In genomic region chr17:17416007-17416399, GRCh38 we compare ENCODE assay signal across 2 cellular contexts.
TF ChIP-seq lines count a peak whose summit lies in the region.

No MANE protein-coding gene starts in this region.

TF ChIP-seq in HEK293, 187 proteins besides CTCF, POLR2A, EP300 and RAD21 (continued from another document):
- TF ChIP-seq ZNF76 (tag by site-specific recombination; IDR thresholded peaks at IDR 0.05; ENCODE audit: borderline replicate concordance, low read depth) (0 out of 2 replicates have a peak, but pooled peaks have one; percentile 37), SP3 (tag by site-specific recombination; IDR thresholded peaks at IDR 0.05) (peak; percentile 37; the same call in 1 of the 2 replicates), ZNF629 (tag by site-specific recombination; IDR thresholded peaks at IDR 0.05) (no peak), ZNF571 (tag by site-specific recombination; IDR thresholded peaks at IDR 0.05) (no peak), ZNF155 (tag by site-specific recombination; IDR thresholded peaks at IDR 0.05) (no peak), ZNF335 (tag by site-specific recombination; conservative IDR thresholded peaks at IDR 0.05) (peak; percentile 62), MEIS1 (CRISPR knock-in tag; IDR thresholded peaks at IDR 0.05; ENCODE audit: borderline replicate concordance) (no peak), ZBTB10 (tag by site-specific recombination; IDR thresholded peaks at IDR 0.05) (no peak), ZBTB7A (tag by site-specific recombination; IDR thresholded peaks at IDR 0.05; ENCODE audit: low read depth) (no peak), ZBTB48 (tag by site-specific recombination; IDR thresholded peaks at IDR 0.05) (peak; percentile 35; the same call in 1 of the 2 replicates), SCRT2 (tag by site-specific recombination; IDR thresholded peaks at IDR 0.05) (no peak), PRDM10 (tag by site-specific recombination; IDR thresholded peaks at IDR 0.05) (0 out of 2 replicates have a peak, but pooled peaks have one; percentile 48), HOXA7 (CRISPR knock-in tag; IDR thresholded peaks at IDR 0.05; ENCODE audit: borderline replicate concordance) (no peak)

TF ChIP-seq in GM12878, 131 proteins besides CTCF, POLR2A, EP300 and RAD21 (continued from another document and continues in another):
- TF ChIP-seq, protein P1, sequence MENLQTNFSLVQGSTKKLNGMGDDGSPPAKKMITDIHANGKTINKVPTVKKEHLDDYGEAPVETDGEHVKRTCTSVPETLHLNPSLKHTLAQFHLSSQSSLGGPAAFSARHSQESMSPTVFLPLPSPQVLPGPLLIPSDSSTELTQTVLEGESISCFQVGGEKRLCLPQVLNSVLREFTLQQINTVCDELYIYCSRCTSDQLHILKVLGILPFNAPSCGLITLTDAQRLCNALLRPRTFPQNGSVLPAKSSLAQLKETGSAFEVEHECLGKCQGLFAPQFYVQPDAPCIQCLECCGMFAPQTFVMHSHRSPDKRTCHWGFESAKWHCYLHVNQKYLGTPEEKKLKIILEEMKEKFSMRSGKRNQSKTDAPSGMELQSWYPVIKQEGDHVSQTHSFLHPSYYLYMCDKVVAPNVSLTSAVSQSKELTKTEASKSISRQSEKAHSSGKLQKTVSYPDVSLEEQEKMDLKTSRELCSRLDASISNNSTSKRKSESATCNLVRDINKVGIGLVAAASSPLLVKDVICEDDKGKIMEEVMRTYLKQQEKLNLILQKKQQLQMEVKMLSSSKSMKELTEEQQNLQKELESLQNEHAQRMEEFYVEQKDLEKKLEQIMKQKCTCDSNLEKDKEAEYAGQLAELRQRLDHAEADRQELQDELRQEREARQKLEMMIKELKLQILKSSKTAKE (IDR thresholded peaks at IDR 0.05; ENCODE audit: low read depth, poor library complexity, severe bottlenecking): no peak
- TF ChIP-seq, protein P2, sequence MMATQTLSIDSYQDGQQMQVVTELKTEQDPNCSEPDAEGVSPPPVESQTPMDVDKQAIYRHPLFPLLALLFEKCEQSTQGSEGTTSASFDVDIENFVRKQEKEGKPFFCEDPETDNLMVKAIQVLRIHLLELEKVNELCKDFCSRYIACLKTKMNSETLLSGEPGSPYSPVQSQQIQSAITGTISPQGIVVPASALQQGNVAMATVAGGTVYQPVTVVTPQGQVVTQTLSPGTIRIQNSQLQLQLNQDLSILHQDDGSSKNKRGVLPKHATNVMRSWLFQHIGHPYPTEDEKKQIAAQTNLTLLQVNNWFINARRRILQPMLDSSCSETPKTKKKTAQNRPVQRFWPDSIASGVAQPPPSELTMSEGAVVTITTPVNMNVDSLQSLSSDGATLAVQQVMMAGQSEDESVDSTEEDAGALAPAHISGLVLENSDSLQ (IDR thresholded peaks at IDR 0.05): no peak
- no peak for TF ChIP-seq SP1 (IDR thresholded peaks at IDR 0.05; ENCODE audit: low read depth, low read length)
- TF ChIP-seq RAD51 (IDR thresholded peaks at IDR 0.05): peak; percentile 70; the same call in 1 of the 2 replicates
- no peak; the same call in 1 of the 2 replicates for TF ChIP-seq USF2 (IDR thresholded peaks at IDR 0.05; ENCODE audit: borderline replicate concordance, low read depth, low read length)
- TF ChIP-seq, protein P3, sequence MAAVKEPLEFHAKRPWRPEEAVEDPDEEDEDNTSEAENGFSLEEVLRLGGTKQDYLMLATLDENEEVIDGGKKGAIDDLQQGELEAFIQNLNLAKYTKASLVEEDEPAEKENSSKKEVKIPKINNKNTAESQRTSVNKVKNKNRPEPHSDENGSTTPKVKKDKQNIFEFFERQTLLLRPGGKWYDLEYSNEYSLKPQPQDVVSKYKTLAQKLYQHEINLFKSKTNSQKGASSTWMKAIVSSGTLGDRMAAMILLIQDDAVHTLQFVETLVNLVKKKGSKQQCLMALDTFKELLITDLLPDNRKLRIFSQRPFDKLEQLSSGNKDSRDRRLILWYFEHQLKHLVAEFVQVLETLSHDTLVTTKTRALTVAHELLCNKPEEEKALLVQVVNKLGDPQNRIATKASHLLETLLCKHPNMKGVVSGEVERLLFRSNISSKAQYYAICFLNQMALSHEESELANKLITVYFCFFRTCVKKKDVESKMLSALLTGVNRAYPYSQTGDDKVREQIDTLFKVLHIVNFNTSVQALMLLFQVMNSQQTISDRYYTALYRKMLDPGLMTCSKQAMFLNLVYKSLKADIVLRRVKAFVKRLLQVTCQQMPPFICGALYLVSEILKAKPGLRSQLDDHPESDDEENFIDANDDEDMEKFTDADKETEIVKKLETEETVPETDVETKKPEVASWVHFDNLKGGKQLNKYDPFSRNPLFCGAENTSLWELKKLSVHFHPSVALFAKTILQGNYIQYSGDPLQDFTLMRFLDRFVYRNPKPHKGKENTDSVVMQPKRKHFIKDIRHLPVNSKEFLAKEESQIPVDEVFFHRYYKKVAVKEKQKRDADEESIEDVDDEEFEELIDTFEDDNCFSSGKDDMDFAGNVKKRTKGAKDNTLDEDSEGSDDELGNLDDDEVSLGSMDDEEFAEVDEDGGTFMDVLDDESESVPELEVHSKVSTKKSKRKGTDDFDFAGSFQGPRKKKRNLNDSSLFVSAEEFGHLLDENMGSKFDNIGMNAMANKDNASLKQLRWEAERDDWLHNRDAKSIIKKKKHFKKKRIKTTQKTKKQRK (IDR thresholded peaks at IDR 0.05; ENCODE audit: low read depth, low read length): no peak
- no peak for TF ChIP-seq ASH2L (IDR thresholded peaks at IDR 0.05; ENCODE audit: borderline replicate concordance, low read depth)
- TF ChIP-seq RUNX3 (IDR thresholded peaks at IDR 0.05; ENCODE audit: low read length): no peak
- TF ChIP-seq NR2C1 (IDR thresholded peaks at IDR 0.05): peak; percentile 78
- TF ChIP-seq TAF1 (IDR thresholded peaks at IDR 0.05; ENCODE audit: borderline replicate concordance, low read depth, low read length): no peak
- no peak for TF ChIP-seq HSF1 (IDR thresholded peaks at IDR 0.05; ENCODE audit: low read depth, low read length)
- no peak for TF ChIP-seq BACH1 (IDR thresholded peaks at IDR 0.05; ENCODE audit: borderline replicate concordance)
- TF ChIP-seq SIN3A (IDR thresholded peaks at IDR 0.05; ENCODE audit: low read depth, low read length): no peak
- no peak for TF ChIP-seq NRF1 (conservative IDR thresholded peaks at IDR 0.05; ENCODE audit: low read depth, low read length)
- no peak for TF ChIP-seq TARDBP (IDR thresholded peaks at IDR 0.05; ENCODE audit: borderline replicate concordance)
- no peak for TF ChIP-seq ZSCAN29 (IDR thresholded peaks at IDR 0.05)
- TF ChIP-seq, protein P4, sequence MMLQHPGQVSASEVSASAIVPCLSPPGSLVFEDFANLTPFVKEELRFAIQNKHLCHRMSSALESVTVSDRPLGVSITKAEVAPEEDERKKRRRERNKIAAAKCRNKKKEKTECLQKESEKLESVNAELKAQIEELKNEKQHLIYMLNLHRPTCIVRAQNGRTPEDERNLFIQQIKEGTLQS (IDR thresholded peaks at IDR 0.05; ENCODE audit: borderline replicate concordance, extremely low read depth, low read depth, low read length): peak; percentile 58; the same call in 1 of the 2 replicates
- no peak for TF ChIP-seq ZNF274 (IDR thresholded peaks at IDR 0.05; ENCODE audit: insufficient read depth, insufficient read length)
- no peak for TF ChIP-seq ZNF24 (IDR thresholded peaks at IDR 0.05)
- peak; percentile 69 for TF ChIP-seq USF1 (IDR thresholded peaks at IDR 0.05; ENCODE audit: borderline replicate concordance, extremely low read length, insufficient read depth, low read depth, low read length)
- no peak for TF ChIP-seq E4F1 (IDR thresholded peaks at IDR 0.05; ENCODE audit: borderline replicate concordance, partially characterized antibody)
- TF ChIP-seq ZNF217 (IDR thresholded peaks at IDR 0.05): no peak
- no peak for TF ChIP-seq STAT3 (IDR thresholded peaks at IDR 0.05; ENCODE audit: low read depth, low read length)
- TF ChIP-seq, protein P5, sequence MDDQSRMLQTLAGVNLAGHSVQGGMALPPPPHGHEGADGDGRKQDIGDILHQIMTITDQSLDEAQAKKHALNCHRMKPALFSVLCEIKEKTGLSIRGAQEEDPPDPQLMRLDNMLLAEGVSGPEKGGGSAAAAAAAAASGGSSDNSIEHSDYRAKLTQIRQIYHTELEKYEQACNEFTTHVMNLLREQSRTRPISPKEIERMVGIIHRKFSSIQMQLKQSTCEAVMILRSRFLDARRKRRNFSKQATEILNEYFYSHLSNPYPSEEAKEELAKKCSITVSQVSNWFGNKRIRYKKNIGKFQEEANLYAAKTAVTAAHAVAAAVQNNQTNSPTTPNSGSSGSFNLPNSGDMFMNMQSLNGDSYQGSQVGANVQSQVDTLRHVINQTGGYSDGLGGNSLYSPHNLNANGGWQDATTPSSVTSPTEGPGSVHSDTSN (IDR thresholded peaks at IDR 0.05; ENCODE audit: insufficient replicate concordance, low read depth, low read length): no peak
- peak; percentile 78 for TF ChIP-seq SIX5 (IDR thresholded peaks at IDR 0.05; ENCODE audit: low read depth, low read length, severe bottlenecking)
- no peak for TF ChIP-seq RBBP5 (conservative IDR thresholded peaks at IDR 0.05)
- no peak for TF ChIP-seq POU2F2 (IDR thresholded peaks at IDR 0.05; ENCODE audit: borderline replicate concordance, low read depth, low read length)
- no peak for TF ChIP-seq TCF3 (IDR thresholded peaks at IDR 0.05; ENCODE audit: borderline replicate concordance, insufficient read depth, low read depth, low read length)
- no peak for TF ChIP-seq RCOR1 (conservative IDR thresholded peaks at IDR 0.05; ENCODE audit: low read depth, low read length)
- TF ChIP-seq EZH2 (IDR thresholded peaks at IDR 0.05; ENCODE audit: borderline replicate concordance, control insufficient read depth, low read depth, low read length): no peak
- TF ChIP-seq TCF12 (IDR thresholded peaks at IDR 0.05; ENCODE audit: low read depth, low read length): no peak
- no peak for TF ChIP-seq BMI1 (IDR thresholded peaks at IDR 0.05; ENCODE audit: borderline replicate concordance)
- no peak for TF ChIP-seq PAX8 (IDR thresholded peaks at IDR 0.05)
- TF ChIP-seq GATAD2B (conservative IDR thresholded peaks at IDR 0.05; ENCODE audit: low read depth): no peak
- TF ChIP-seq NKRF (conservative IDR thresholded peaks at IDR 0.05): no peak
- TF ChIP-seq YY1 (IDR thresholded peaks at IDR 0.05; ENCODE audit: low read depth, low read length): peak; percentile 52; the same call in 1 of the 2 replicates
- TF ChIP-seq ZNF207 (IDR thresholded peaks at IDR 0.05; ENCODE audit: borderline replicate concordance): no peak
- no peak for TF ChIP-seq IRF3 (IDR thresholded peaks at IDR 0.05)
- no peak for TF ChIP-seq EED (IDR thresholded peaks at IDR 0.05; ENCODE audit: low read depth)
- no peak for TF ChIP-seq ESRRA (IDR thresholded peaks at IDR 0.05; ENCODE audit: low read length)
